Comparison of ENCODE assay signal across 23 cellular contexts in genomic region chr11:108685419-108686161, GRCh38.
"Had no signal": no experiment of that assay in that cellular context is flagged by ENCODE, and none has a peak within 500 bp of the region (broad histone marks: within the 10 kb centered on the region; RNA-seq: fewer than 3 reads in every experiment).

No MANE protein-coding gene starts in this region.

- H3K4me3 ChIP-seq: dorsolateral prefrontal cortex, gastrocnemius medialis, heart right ventricle, prostate gland, suprapubic skin had no signal

- ATAC-seq: activated CD4-positive, CD25-positive, alpha-beta regulatory T cell treated with anti-CD3 and anti-CD28 coated beads, Interleukin-2, amount 50 U/mL, for 24 hours; gastrocnemius medialis; heart right ventricle; right cardiac atrium; stimulated activated naive CD8-positive, alpha-beta T cell treated with anti-CD3 and anti-CD28 coated beads, Interleukin-15, amount 100 ng/mL, for 72 hours; T-cell had no signal

- DNase-seq: activated CD4-positive, alpha-beta T cell treated with anti-CD3 and anti-CD28 coated beads, Interleukin-2, amount 10 ng/mL, durations not matched to agents 7 days and 5 days; activated CD8-positive, alpha-beta memory T cell treated with anti-CD3 and anti-CD28 coated beads for 24 hours; activated CD8-positive, alpha-beta memory T cell treated with anti-CD3 and anti-CD28 coated beads, Interleukin-2, amount 50 U/mL, for 48 hours; activated effector memory CD4-positive, alpha-beta T cell treated with anti-CD3 and anti-CD28 coated beads, Interleukin-2, amount 50 U/mL, for 16 hours; activated naive CD4-positive, alpha-beta T cell treated with anti-CD3 and anti-CD28 coated beads, Interleukin-2, amount 50 U/mL, for 16 hours; activated T-cell treated with anti-CD3 and anti-CD28 coated beads, Interleukin-2, amount 50 U/mL, for 48 hours; dorsolateral prefrontal cortex; endodermal cell; erythroblast; gastrocnemius medialis; heart right ventricle; immature natural killer cell; right cardiac atrium; small intestine; stimulated activated CD4-positive, alpha-beta T cell treated with anti-CD3 and anti-CD28 coated beads, Interleukin-15, amount 100 ng/mL, for 24 hours; stimulated activated CD4-positive, alpha-beta T cell treated with anti-CD3 and anti-CD28 coated beads, Interleukin-2, amount 100 ng/mL, for 48 hours; stimulated activated naive CD8-positive, alpha-beta T cell treated with anti-CD3 and anti-CD28 coated beads, Interleukin-15, amount 100 ng/mL, for 72 hours; T-cell; T-helper 9 cell; trophoblast cell had no signal

- H3K27ac ChIP-seq: dorsolateral prefrontal cortex, gastrocnemius medialis, heart right ventricle, prostate gland, suprapubic skin had no signal

- H3K9me3 ChIP-seq: gastrocnemius medialis, heart right ventricle, prostate gland, suprapubic skin had no signal

- H3K27me3 ChIP-seq: dorsolateral prefrontal cortex, gastrocnemius medialis, heart right ventricle, suprapubic skin had no signal

- H3K36me3 ChIP-seq: prostate gland had no signal

- H3K4me1 ChIP-seq: gastrocnemius medialis, heart right ventricle, prostate gland, suprapubic skin had no signal
